ENCODE assay signal across 8 cellular contexts in the genomic region with DNA sequence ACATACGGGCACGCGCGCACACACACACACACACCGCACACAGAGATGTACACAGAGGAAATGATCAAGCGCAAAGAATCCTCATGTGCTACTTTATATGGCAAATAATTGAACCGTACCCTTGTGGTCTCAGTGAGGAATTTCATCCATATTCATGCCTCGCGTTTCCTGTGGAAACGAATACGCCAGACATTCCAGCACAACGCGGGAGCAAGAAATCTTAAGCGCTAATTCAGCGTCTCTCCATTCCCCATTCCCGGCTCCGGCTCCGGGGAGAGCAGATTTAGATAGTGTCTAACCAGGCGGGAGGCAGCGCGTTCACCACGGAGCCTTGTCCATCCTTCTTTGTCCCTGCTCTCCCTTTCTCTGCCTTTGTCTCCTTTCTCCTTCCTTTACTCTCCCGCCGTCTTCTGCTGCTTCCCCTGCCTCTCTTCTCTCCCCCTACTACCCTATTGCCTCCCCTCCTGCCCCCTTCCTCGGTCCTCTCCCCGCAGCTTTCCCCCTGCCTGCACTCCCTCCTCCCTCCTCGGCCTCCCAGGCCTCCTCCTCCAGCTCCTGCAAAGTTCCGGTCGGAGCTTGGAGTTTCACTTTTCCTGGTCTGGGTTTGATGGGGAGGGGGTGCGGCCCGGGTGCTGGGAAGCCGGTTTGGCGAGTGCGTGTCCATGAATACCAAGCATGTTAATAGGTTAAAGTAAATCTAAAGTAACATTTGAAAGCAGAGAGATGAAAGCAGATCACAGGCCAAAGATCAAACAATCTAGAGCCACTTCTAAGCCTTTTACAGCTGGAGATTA.
DNase-seq lines count a peak whose midpoint lies in the region; ATAC-seq and TF ChIP-seq lines count a peak whose summit lies in the region.

No MANE protein-coding gene starts in this region.

- ATAC-seq in stimulated activated naive CD8-positive, alpha-beta T cell treated with anti-CD3 and anti-CD28 coated beads, Interleukin-15, amount 100 ng/mL, for 72 hours: no peak

- H3K27me3 Mint-ChIP-seq in stimulated activated naive CD8-positive, alpha-beta T cell treated with anti-CD3 and anti-CD28 coated beads, Interleukin-15, amount 100 ng/mL, for 72 hours: peaks cover 73% of the 10 kb centered on the region

- no peaks in the 10 kb centered on the region for H3F3A ChIP-seq in MM.1S (ENCODE audit: insufficient read depth, low read length)

- H3K4me3 Mint-ChIP-seq in stimulated activated naive CD8-positive, alpha-beta T cell treated with anti-CD3 and anti-CD28 coated beads, Interleukin-15, amount 100 ng/mL, for 72 hours: no peak overlapping the region

- H3K9ac ChIP-seq in MM.1S (ENCODE audit: low read length): no peak overlapping the region

- no peaks in the 10 kb centered on the region for H3K79me2 ChIP-seq in MM.1S (ENCODE audit: low read length)

- no peaks in the 10 kb centered on the region for H3K9me3 Mint-ChIP-seq in stimulated activated naive CD8-positive, alpha-beta T cell treated with anti-CD3 and anti-CD28 coated beads, Interleukin-15, amount 100 ng/mL, for 72 hours

- H3K9me3 ChIP-seq in Peyer's patch (no peaks in the 10 kb centered on the region), MM.1S (replicated peaks; ENCODE audit: insufficient read depth, low read length) (no peaks in the 10 kb centered on the region)

- peaks cover 7% of the 10 kb centered on the region for H3K4me1 Mint-ChIP-seq in stimulated activated naive CD8-positive, alpha-beta T cell treated with anti-CD3 and anti-CD28 coated beads, Interleukin-15, amount 100 ng/mL, for 72 hours

- peak in 2 of 6 experiments; percentile 19 to 26 for TF ChIP-seq CTCF in Peyer's patch (IDR thresholded peaks at IDR 0.05)
- TF ChIP-seq CTCF in MM.1S (IDR thresholded peaks at IDR 0.05; ENCODE audit: low read length): no peak

- no peak overlapping the region for H3K27ac Mint-ChIP-seq in stimulated activated naive CD8-positive, alpha-beta T cell treated with anti-CD3 and anti-CD28 coated beads, Interleukin-15, amount 100 ng/mL, for 72 hours

- no peaks in the 10 kb centered on the region for H3K27me3 ChIP-seq in Peyer's patch
- no peaks in the 10 kb centered on the region for H3K27me3 ChIP-seq in MM.1S (replicated peaks; ENCODE audit: insufficient read depth, low read length)

- no peaks in the 10 kb centered on the region for H4K20me1 ChIP-seq in MM.1S (ENCODE audit: insufficient read depth, low read length)

- no peak overlapping the region for H2AFZ ChIP-seq in MM.1S (ENCODE audit: low read length)

- peak in 1 of 2 donors; percentile 24 for TF ChIP-seq POLR2A in Peyer's patch (IDR thresholded peaks at IDR 0.05)

- H3K4me3 ChIP-seq in Peyer's patch (peak overlapping the region; percentile 3 to 57 (median 37)), MM.1S (ENCODE audit: low read length) (no peak overlapping the region)

- H3K4me1 ChIP-seq in Peyer's patch (peaks cover 0 to 8% (median 0%) of the 10 kb centered on the region in 4 donors), MM.1S (ENCODE audit: low read length) (no peaks in the 10 kb centered on the region)

- no peak overlapping the region for H3K4me2 ChIP-seq in MM.1S (ENCODE audit: low read depth, low read length)

- H3K9me2 ChIP-seq in MM.1S (replicated peaks; ENCODE audit: insufficient read depth, low read length): no peaks in the 10 kb centered on the region

- peak; percentile 84 for DNase-seq in DMS79 treated with DMSO at 0.1 percent for 48 hours (lab: John Stamatoyannopoulos, UW)
- peak in 2 of 3 donors; percentile 71 to 79 for DNase-seq in Peyer's patch
- DNase-seq in foreskin melanocyte: peak; percentile 74
- DNase-seq in non-pigmented ciliary epithelial cell (ENCODE audit: low read depth): peak; percentile 23
- DNase-seq in RKO (ENCODE audit: low spot score): no peak
- no peak for DNase-seq in stimulated activated naive CD8-positive, alpha-beta T cell treated with anti-CD3 and anti-CD28 coated beads, Interleukin-15, amount 100 ng/mL, for 72 hours
- no peak for DNase-seq in MM.1S
- DNase-seq in NCI-H1694 (lab: John Stamatoyannopoulos, UW): no peak

- H3K36me3 ChIP-seq in Peyer's patch (no peaks in the 10 kb centered on the region), MM.1S (replicated peaks; ENCODE audit: insufficient read depth, low read length) (no peaks in the 10 kb centered on the region)

- H3K27ac ChIP-seq in Peyer's patch: peak overlapping the region in 3 of 4 donors; percentile 46 to 77 (median 58)
- H3K27ac ChIP-seq in MM.1S (ENCODE audit: low read length): no peak overlapping the region

Comparison
In these comparisons a context has a peak if more than half of its experiments do, and no peak if none do; other contexts are left out.
1. DNase-seq: peak in DMS79 treated with DMSO at 0.1 percent for 48 hours (single experiment), Peyer's patch (2 of 3), foreskin melanocyte (single experiment) and non-pigmented ciliary epithelial cell (single experiment); none in RKO (single experiment), stimulated activated naive CD8-positive, alpha-beta T cell treated with anti-CD3 and anti-CD28 coated beads, Interleukin-15, amount 100 ng/mL, for 72 hours (0 of 2), MM.1S (single experiment) and NCI-H1694 (single experiment).